In the genomic region with DNA sequence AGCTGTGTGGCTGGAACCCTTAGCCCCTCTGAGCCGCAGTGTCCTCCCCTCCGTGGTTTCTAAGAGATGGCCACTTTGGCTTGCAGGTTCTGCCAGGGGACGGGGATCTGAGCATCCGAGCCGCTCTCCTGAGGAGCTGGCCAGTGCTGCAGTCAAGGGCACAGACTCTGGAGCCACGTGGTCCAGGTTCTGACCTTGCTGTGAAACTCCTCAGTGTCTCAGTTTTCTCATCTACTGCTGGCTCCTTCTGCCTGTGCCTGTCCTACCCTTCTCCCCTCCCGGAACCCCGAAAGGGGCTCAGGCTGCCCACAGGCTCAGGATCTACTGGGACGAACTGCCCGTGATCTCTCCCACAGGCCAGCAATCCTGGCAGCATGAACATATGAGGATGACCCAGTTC, we compare ENCODE assay signal across 36 cellular contexts.
"Had no signal": no experiment of that assay in that cellular context is flagged by ENCODE, and none has a peak within 500 bp of the region (broad histone marks: within the 10 kb centered on the region; RNA-seq: fewer than 3 reads in every experiment).

No MANE protein-coding gene starts in this region.

- H3K27ac Mint-ChIP-seq: activated CD4-positive, alpha-beta T cell treated with anti-CD3 and anti-CD28 coated beads for 36 hours; activated CD4-positive, alpha-beta T cell treated with anti-CD3 and anti-CD28 coated beads, Interleukin-2, amount 10 ng/mL, durations not matched to agents 7 days and 5 days; activated CD8-positive, alpha-beta T cell treated with anti-CD3 and anti-CD28 coated beads for 36 hours; activated naive CD4-positive, alpha-beta T cell treated with anti-CD3 and anti-CD28 coated beads for 36 hours; activated naive CD8-positive, alpha-beta T cell treated with anti-CD3 and anti-CD28 coated beads for 36 hours; activated T-cell treated with anti-CD3 and anti-CD28 coated beads, Interleukin-2, amount 50 U/mL, for 72 hours; activated T-helper 1 cell treated with anti-CD3 and anti-CD28 coated beads, Interleukin-12 subunit alpha, Interleukin-12 subunit beta, Interleukin-2, Interleukin-4 antibody, amounts not matched to agents 30 ng/mL and 10 ng/mL and 1 ng/mL, durations not matched to agents 14 hours and 24 hours and 36 hours; activated T-helper 17 cell treated with anti-CD3 and anti-CD28 coated beads, Interleukin-2, amount 50 U/mL, for 72 hours; brain; T-helper 1 cell treated with Interleukin-12 subunit alpha and Interleukin-12 subunit beta and Interleukin-4 antibody, amounts not matched to agents 30 μg/mL and 1 μg/mL, for 36 hours; T-helper 2 cell treated with Interferon-gamma antibody and Interleukin-4, amounts not matched to agents 5 μg/mL and 100 μg/mL, for 36 hours had no signal

- H3K4me3 ChIP-seq: ascending aorta, cardiac muscle cell had no signal

- H3K9me3 Mint-ChIP-seq: activated CD4-positive, alpha-beta T cell treated with anti-CD3 and anti-CD28 coated beads, Interleukin-2, amount 10 ng/mL, durations not matched to agents 7 days and 5 days; activated CD8-positive, alpha-beta T cell treated with anti-CD3 and anti-CD28 coated beads for 36 hours; activated naive CD4-positive, alpha-beta T cell treated with anti-CD3 and anti-CD28 coated beads for 36 hours; activated naive CD8-positive, alpha-beta T cell treated with anti-CD3 and anti-CD28 coated beads for 36 hours; activated T-cell treated with anti-CD3 and anti-CD28 coated beads, Interleukin-2, amount 50 U/mL, for 4 hours; activated T-cell treated with anti-CD3 and anti-CD28 coated beads, Interleukin-2, amount 50 U/mL, for 72 hours; activated T-helper 1 cell treated with anti-CD3 and anti-CD28 coated beads, Interleukin-12 subunit alpha, Interleukin-12 subunit beta, Interleukin-2, Interleukin-4 antibody, amounts not matched to agents 30 ng/mL and 10 ng/mL and 1 ng/mL, durations not matched to agents 14 hours and 24 hours and 36 hours; activated T-helper 17 cell treated with anti-CD3 and anti-CD28 coated beads, Interleukin-2, amount 50 U/mL, for 72 hours; brain; central memory CD8-positive, alpha-beta T cell; T-helper 1 cell treated with Interleukin-12 subunit alpha and Interleukin-12 subunit beta and Interleukin-4 antibody, amounts not matched to agents 30 μg/mL and 1 μg/mL, for 36 hours; T-helper 2 cell treated with Interferon-gamma antibody and Interleukin-4, amounts not matched to agents 5 μg/mL and 100 μg/mL, for 36 hours had no signal

- H3K27me3 Mint-ChIP-seq: activated T-helper 17 cell treated with anti-CD3 and anti-CD28 coated beads, Interleukin-2, amount 50 U/mL, for 72 hours; brain had no signal

- ATAC-seq: activated CD4-positive, alpha-beta T cell treated with anti-CD3 and anti-CD28 coated beads for 36 hours; activated CD4-positive, CD25-positive, alpha-beta regulatory T cell treated with anti-CD3 and anti-CD28 coated beads, Interleukin-2, amount 50 U/mL, for 24 hours; activated CD8-positive, alpha-beta T cell treated with anti-CD3 and anti-CD28 coated beads for 36 hours; activated T-cell treated with anti-CD3 and anti-CD28 coated beads, Interleukin-2, amount 50 U/mL, for 4 hours; activated T-cell treated with anti-CD3 and anti-CD28 coated beads, Interleukin-2, amount 50 U/mL, for 72 hours; activated T-helper 17 cell treated with anti-CD3 and anti-CD28 coated beads, Interleukin-2, amount 50 U/mL, for 72 hours had no signal

- H3K4me3 Mint-ChIP-seq: activated CD4-positive, alpha-beta T cell treated with anti-CD3 and anti-CD28 coated beads for 36 hours; activated CD4-positive, alpha-beta T cell treated with anti-CD3 and anti-CD28 coated beads, Interleukin-2, amount 10 ng/mL, durations not matched to agents 7 days and 5 days; activated CD8-positive, alpha-beta T cell treated with anti-CD3 and anti-CD28 coated beads for 36 hours; activated naive CD4-positive, alpha-beta T cell treated with anti-CD3 and anti-CD28 coated beads for 36 hours; activated naive CD8-positive, alpha-beta T cell treated with anti-CD3 and anti-CD28 coated beads for 36 hours; activated T-cell treated with anti-CD3 and anti-CD28 coated beads, Interleukin-2, amount 50 U/mL, for 4 hours; activated T-cell treated with anti-CD3 and anti-CD28 coated beads, Interleukin-2, amount 50 U/mL, for 72 hours; activated T-helper 1 cell treated with anti-CD3 and anti-CD28 coated beads, Interleukin-12 subunit alpha, Interleukin-12 subunit beta, Interleukin-2, Interleukin-4 antibody, amounts not matched to agents 30 ng/mL and 10 ng/mL and 1 ng/mL, durations not matched to agents 14 hours and 24 hours and 36 hours; activated T-helper 17 cell treated with anti-CD3 and anti-CD28 coated beads, Interleukin-2, amount 50 U/mL, for 72 hours; brain; central memory CD8-positive, alpha-beta T cell; T-helper 1 cell treated with Interleukin-12 subunit alpha and Interleukin-12 subunit beta and Interleukin-4 antibody, amounts not matched to agents 30 μg/mL and 1 μg/mL, for 36 hours; T-helper 2 cell treated with Interferon-gamma antibody and Interleukin-4, amounts not matched to agents 5 μg/mL and 100 μg/mL, for 36 hours had no signal

- DNase-seq: activated CD4-positive, alpha-beta T cell treated with anti-CD3 and anti-CD28 coated beads for 1 hour; activated CD4-positive, alpha-beta T cell treated with anti-CD3 and anti-CD28 coated beads for 36 hours; activated CD4-positive, alpha-beta T cell treated with anti-CD3 and anti-CD28 coated beads for 48 hours; activated CD4-positive, alpha-beta T cell treated with anti-CD3 and anti-CD28 coated beads, Interleukin-2, amount 10 ng/mL, durations not matched to agents 7 days and 5 days; activated CD4-positive, alpha-beta T cell treated with anti-CD3 and anti-CD28 coated beads, Interleukin-2, amount 50 U/mL, for 48 hours; activated CD4-positive, CD25-positive, alpha-beta regulatory T cell; activated CD8-positive, alpha-beta memory T cell treated with anti-CD3 and anti-CD28 coated beads, Interleukin-2, amount 50 U/mL, for 4 hours; activated CD8-positive, alpha-beta T cell treated with anti-CD3 and anti-CD28 coated beads for 36 hours; activated effector memory CD4-positive, alpha-beta T cell treated with anti-CD3 and anti-CD28 coated beads, Interleukin-2, amount 50 U/mL, for 16 hours; activated gamma-delta T cell treated with Interleukin-2 at 50 U/mL for 16 hours; activated naive CD4-positive, alpha-beta T cell; activated naive CD4-positive, alpha-beta T cell treated with anti-CD3 and anti-CD28 coated beads for 36 hours; activated naive CD4-positive, alpha-beta T cell treated with anti-CD3 and anti-CD28 coated beads, Interleukin-2, amount 50 U/mL, for 16 hours; activated naive CD8-positive, alpha-beta T cell treated with anti-CD3 and anti-CD28 coated beads for 36 hours; activated T-cell treated with anti-CD3 and anti-CD28 coated beads for 4 hours; activated T-cell treated with anti-CD3 and anti-CD28 coated beads, Interleukin-2, amount 50 U/mL, for 1 hour; activated T-cell treated with anti-CD3 and anti-CD28 coated beads, Interleukin-2, amount 50 U/mL, for 4 hours; activated T-cell treated with anti-CD3 and anti-CD28 coated beads, Interleukin-2, amount 50 U/mL, for 72 hours; amygdala; anterior cingulate cortex; caudate nucleus; cerebellar nuclear complex; SW 1271; T-helper 1 cell; T-helper 2 cell; T-helper 9 cell had no signal

- H3K27me3 ChIP-seq: ascending aorta, cardiac muscle cell had no signal

- H3K27ac ChIP-seq: ascending aorta, cardiac muscle cell, VCaP had no signal

- H3K36me3 ChIP-seq: ascending aorta, cardiac muscle cell had no signal

- H3K9me3 ChIP-seq: ascending aorta had no signal

- H3K4me1 ChIP-seq: ascending aorta had no signal

- H3K36me3 Mint-ChIP-seq: activated naive CD8-positive, alpha-beta T cell treated with anti-CD3 and anti-CD28 coated beads for 36 hours; brain had no signal

- H3K4me1 Mint-ChIP-seq: activated T-helper 17 cell treated with anti-CD3 and anti-CD28 coated beads, Interleukin-2, amount 50 U/mL, for 72 hours had no signal
